ENCODE assay signal across 8 cellular contexts in the genomic region with DNA sequence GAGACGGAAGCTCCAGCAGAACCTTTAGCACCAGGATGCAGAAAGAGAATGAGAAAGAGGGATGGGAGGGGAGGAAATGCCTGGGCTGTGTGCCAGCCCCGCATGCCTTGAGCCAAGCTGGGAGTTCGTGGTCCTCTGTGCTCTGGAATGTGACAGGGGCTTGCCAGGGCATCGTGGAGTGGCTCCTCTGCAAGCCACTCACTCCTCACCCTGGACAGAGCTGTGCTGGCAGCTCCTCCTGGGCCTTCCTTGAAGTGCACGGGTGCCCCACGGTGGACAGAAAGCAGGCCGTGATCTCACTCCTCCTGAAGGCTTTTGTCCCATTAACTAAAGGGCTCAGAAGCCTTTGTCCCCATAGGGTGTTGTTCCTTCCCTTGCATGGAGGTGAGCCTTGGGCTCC. TPM values are rescaled to one million over a fixed set of nuclear protein-coding genes. Genes with fewer than 3 reads are reported as not detected.
DNase-seq lines count a peak whose midpoint lies in the region; ATAC-seq, FAIRE-seq and TF ChIP-seq lines count a peak whose summit lies in the region.

No MANE protein-coding gene starts in this region.

- H3K27ac ChIP-seq in ovary: peak overlapping the region; percentile 72 to 81

- WGBS in ovary, 3 donors: 6 to 11% (median 11%) methylated on average over 7 of the region's 7 CpGs

- no peak for ATAC-seq in HG02870 (IDR thresholded peaks at IDR 0.05; ENCODE audit: unreplicated experiment)
- ATAC-seq in stimulated activated naive CD8-positive, alpha-beta T cell treated with anti-CD3 and anti-CD28 coated beads, Interleukin-15, Interleukin-2, amounts not matched to agents 100 U/mL and 50 U/mL, for 24 hours: no peak

- no peaks in the 10 kb centered on the region for H3K9me3 ChIP-seq in ovary

- FAIRE-seq in GM12892 (lab: Jason Lieb, UNC): no peak

- peaks cover 12% of the 10 kb centered on the region for H3K4me1 ChIP-seq in ovary (ENCODE audit: insufficient read depth)

- intact Hi-C loops in ovary (cut with DNase I): loop anchor here in 3 of 4 donors (5.0 to 10.0 kb wide), 5 partner anchors 37 to 166 kb away; a partner anchor contains a TSS

- DNase-seq in SIG-M5 treated with dmso at 0.1 percent for 504 hours (lab: John Stamatoyannopoulos, UW; ENCODE audit: unreplicated experiment): peak; percentile 40
- no peak for DNase-seq in SIG-M5 (lab: John Stamatoyannopoulos, UW)
- DNase-seq in RPMI8226: peak; percentile 45
- DNase-seq in foreskin fibroblast: peak; percentile 61 to 83
- peak; percentile 77 to 86 (median 85) for DNase-seq in ovary
- DNase-seq in GM12892 (ENCODE audit: insufficient read length): no peak
- DNase-seq in stimulated activated naive CD8-positive, alpha-beta T cell treated with anti-CD3 and anti-CD28 coated beads, Interleukin-15, Interleukin-2, amounts not matched to agents 100 U/mL and 50 U/mL, for 24 hours: no peak

- H3K4me3 ChIP-seq in foreskin fibroblast (ENCODE audit: low read depth in 1 of 2, low read length in 2 of 2): no peak overlapping the region
- H3K4me3 ChIP-seq in ovary: no peak overlapping the region

- TF ChIP-seq CTCF in foreskin fibroblast (IDR thresholded peaks at IDR 0.05; ENCODE audit: low read depth, low read length) (peak; percentile 52), ovary (IDR thresholded peaks at IDR 0.05) (peak; percentile 52 to 77 (median 74))

- TF ChIP-seq POLR2A in ovary (IDR thresholded peaks at IDR 0.05) (no peak), GM12892 (IDR thresholded peaks at IDR 0.05; ENCODE audit: low read depth, low read length) (no peak)

- no peaks in the 10 kb centered on the region for H3K27me3 ChIP-seq in ovary

- TF ChIP-seq EP300 in ovary (IDR thresholded peaks at IDR 0.05): no peak

- no peaks in the 10 kb centered on the region for H3K36me3 ChIP-seq in ovary

RNA-seq across cellular contexts. Expression of a gene that starts 34.8 kb away (rescaled TPM):
- total RNA-seq in ovary: 100 to 1,000 TPM in 3 of 7 donors, 10 to 100 TPM in 4; 40.9 to 185 (median 74.8) TPM
- polyA plus RNA-seq in ovary: 100 to 1,000 TPM in 1 of 2 donors, 10 to 100 TPM in 1; 97.8 to 163 TPM
- polyA plus RNA-seq in GM12892 (2012; ENCODE audit: missing spikeins): not detected

RNA-seq across cellular contexts. Expression of a gene that starts 53.2 kb away (rescaled TPM):
- not detected for total RNA-seq in ovary
- under 1 TPM in 1 of 2 donors, not detected in 1; 0.08 TPM for polyA plus RNA-seq in ovary
- polyA plus RNA-seq in GM12892 (2012; ENCODE audit: missing spikeins): not detected

Comparison
In these comparisons a context has a peak if more than half of its experiments do, and no peak if none do; other contexts are left out.
1. DNase-seq: peak in SIG-M5 treated with dmso at 0.1 percent for 504 hours (single experiment), RPMI8226 (single experiment), foreskin fibroblast (2 of 2) and ovary (5 of 5); none in SIG-M5 (single experiment), GM12892 (single experiment) and stimulated activated naive CD8-positive, alpha-beta T cell treated with anti-CD3 and anti-CD28 coated beads, Interleukin-15, Interleukin-2, amounts not matched to agents 100 U/mL and 50 U/mL, for 24 hours (single experiment).